8 cellular contexts compared by ENCODE assay signal in the genomic region with DNA sequence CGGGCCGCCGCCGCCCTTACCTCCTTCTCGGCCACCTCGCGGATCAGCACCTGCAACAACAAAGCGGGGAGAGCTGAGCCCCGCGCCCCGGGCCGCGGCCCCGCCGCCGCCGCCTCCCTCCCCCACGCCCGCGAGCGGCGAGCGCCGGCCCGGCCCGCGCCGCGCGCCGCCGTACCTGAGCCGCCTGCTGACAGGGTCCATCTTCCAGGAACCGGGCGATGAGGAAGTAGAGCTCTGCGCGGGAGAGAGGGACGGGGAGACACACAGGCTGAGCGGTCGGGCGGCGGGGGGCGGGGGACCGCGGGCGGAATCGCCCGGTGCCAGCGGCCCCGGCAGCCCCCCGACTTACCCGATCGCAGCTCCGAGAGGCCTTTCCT. TPM values are rescaled to one million over a fixed set of nuclear protein-coding genes. Genes with fewer than 3 reads are reported as not detected.
A peak's percentile ranks its signal among the peaks of the same experiment; 100 is the strongest.
DNase-seq lines count a peak whose midpoint lies in the region; ATAC-seq, FAIRE-seq and TF ChIP-seq lines count a peak whose summit lies in the region.

No MANE protein-coding gene starts in this region.

- H3K27me3 Mint-ChIP-seq in stimulated activated naive CD8-positive, alpha-beta T cell treated with anti-CD3 and anti-CD28 coated beads, Interleukin-15, amount 100 ng/mL, for 72 hours = peaks cover 13% of the 10 kb centered on the region

- H3K4me1 ChIP-seq in keratinocyte (ENCODE audit: control insufficient read depth, extremely low read depth, insufficient read depth, low read length) = peaks cover 22% of the 10 kb centered on the region

- no peaks in the 10 kb centered on the region for H3K27me3 ChIP-seq in keratinocyte (ENCODE audit: control insufficient read depth, extremely low read depth, insufficient read depth, low read length)

- no peaks in the 10 kb centered on the region for H3K36me3 ChIP-seq in keratinocyte (ENCODE audit: control insufficient read depth in 2 of 2, extremely low read depth in 1 of 2, insufficient read depth in 2 of 2, low read length in 2 of 2)

- H3K4me1 Mint-ChIP-seq in stimulated activated naive CD8-positive, alpha-beta T cell treated with anti-CD3 and anti-CD28 coated beads, Interleukin-15, amount 100 ng/mL, for 72 hours = peaks cover 28% of the 10 kb centered on the region

- peak overlapping the region; percentile 98 for H3K27ac ChIP-seq in angular gyrus (ENCODE audit: low read depth, low read length)
- H3K27ac ChIP-seq in keratinocyte (ENCODE audit: control insufficient read depth, insufficient read depth, low read length) = peak overlapping the region; percentile 92

- no peak for FAIRE-seq in keratinocyte (lab: Jason Lieb, UNC)

- peak overlapping the region; percentile 92 for H3K9ac ChIP-seq in keratinocyte (ENCODE audit: control insufficient read depth, extremely low read depth, insufficient read depth, low read length)

- peak overlapping the region; percentile 77 to 91 (median 87) for H3K4me3 ChIP-seq in keratinocyte (ENCODE audit: control insufficient read depth in 2 of 3, extremely low read depth in 1 of 3, insufficient read depth in 2 of 3, low read depth in 1 of 3, low read length in 3 of 3)

- no peaks in the 10 kb centered on the region for H3K9me3 ChIP-seq in keratinocyte (ENCODE audit: control insufficient read depth, low read depth, low read length)

- H3K4me2 ChIP-seq in keratinocyte (ENCODE audit: control insufficient read depth, extremely low read depth, insufficient read depth, low read depth, low read length) = peak overlapping the region; percentile 16

- peak overlapping the region; percentile 97 to 99 for H3K27ac Mint-ChIP-seq in stimulated activated naive CD8-positive, alpha-beta T cell treated with anti-CD3 and anti-CD28 coated beads, Interleukin-15, amount 100 ng/mL, for 72 hours

- H2AFZ ChIP-seq in keratinocyte (ENCODE audit: control insufficient read depth, low read length) = peak overlapping the region; percentile 86

- dilution Hi-C loops in keratinocyte (cut with MboI; ENCODE audit: extremely low pct_ligation_motif_present, low sequenced_read_pairs) = no loop called here

- peaks cover 36% of the 10 kb centered on the region for H3K79me2 ChIP-seq in keratinocyte (ENCODE audit: control insufficient read depth, insufficient read depth, low read length)

- peak overlapping the region; percentile 83 to 94 for H3K4me3 Mint-ChIP-seq in stimulated activated naive CD8-positive, alpha-beta T cell treated with anti-CD3 and anti-CD28 coated beads, Interleukin-15, amount 100 ng/mL, for 72 hours

- no peaks in the 10 kb centered on the region for H3K9me1 ChIP-seq in keratinocyte (ENCODE audit: control insufficient read depth, extremely low read depth, insufficient read depth, low read length)

- ATAC-seq in GM18511 (IDR thresholded peaks at IDR 0.05; ENCODE audit: unreplicated experiment) = peak; percentile 33
- ATAC-seq in HG02938 (IDR thresholded peaks at IDR 0.05; ENCODE audit: unreplicated experiment) = peak; percentile 18
- ATAC-seq in stimulated activated naive CD8-positive, alpha-beta T cell treated with anti-CD3 and anti-CD28 coated beads, Interleukin-15, amount 100 ng/mL, for 72 hours = peak; percentile 48

- no peak for TF ChIP-seq CTCF in keratinocyte (optimal IDR thresholded peaks at IDR 0.05 in 1 of 3, IDR thresholded peaks at IDR 0.05 in 1 of 3, conservative IDR thresholded peaks at IDR 0.05 in 1 of 3; ENCODE audit: extremely low read depth in 1 of 3, insufficient read depth in 2 of 3, low read length in 3 of 3)

- no peaks in the 10 kb centered on the region for H3K9me3 Mint-ChIP-seq in stimulated activated naive CD8-positive, alpha-beta T cell treated with anti-CD3 and anti-CD28 coated beads, Interleukin-15, amount 100 ng/mL, for 72 hours

- no peaks in the 10 kb centered on the region for H4K20me1 ChIP-seq in keratinocyte (ENCODE audit: control insufficient read depth, extremely low read depth, insufficient read depth, low read length)

- DNase-seq in AML-193 (lab: John Stamatoyannopoulos, UW) = peak; percentile 57 to 75
- peak; percentile 53 for DNase-seq in NCI-H510A treated with DMSO at 0.1 percent for 48 hours (lab: John Stamatoyannopoulos, UW)
- DNase-seq in keratinocyte (ENCODE audit: low read depth, low spot score) = no peak
- no peak for DNase-seq in stimulated activated naive CD8-positive, alpha-beta T cell treated with anti-CD3 and anti-CD28 coated beads, Interleukin-15, amount 100 ng/mL, for 72 hours
- DNase-seq in kidney tubule cell (ENCODE audit: low spot score) = no peak

RNA-seq across cellular contexts. Expression of gene PHIP, which starts 0.4 kb away (rescaled TPM):
- polyA plus RNA-seq in keratinocyte = 3.4 to 7.9 TPM (median 4.4 TPM) in 3 replicates
- polyA plus RNA-seq in keratinocyte (2011; ENCODE audit: low read depth) = 21.2 TPM
- 1.8 and 3.7 TPM in 2 replicates for polyA plus RNA-seq in keratinocyte (2011; cell fraction: cytosol; rRNA removed)
- polyA plus RNA-seq in keratinocyte (2011; cell fraction: nucleus; rRNA removed) = 7.3 and 11.1 TPM in 2 replicates
- 6.8 and 9.7 TPM in 2 replicates for polyA plus RNA-seq in keratinocyte (2012; ENCODE audit: low replicate concordance)
- polyA minus RNA-seq in keratinocyte = 4.5 to 26.0 TPM (median 11.9 TPM) in 3 replicates
- 7.7 TPM for polyA minus RNA-seq in keratinocyte (2011; cell fraction: cytosol; rRNA and poly(A)+ RNA removed)
- 19.7 and 38.8 TPM in 2 replicates for polyA minus RNA-seq in keratinocyte (2011; cell fraction: nucleus; rRNA and poly(A)+ RNA removed)

Comparison
In these comparisons a context has a peak if more than half of its experiments do, and no peak if none do; other contexts are left out.
1. DNase-seq: peak in AML-193 (2 of 2) and NCI-H510A treated with DMSO at 0.1 percent for 48 hours (single experiment); none in keratinocyte (single experiment), stimulated activated naive CD8-positive, alpha-beta T cell treated with anti-CD3 and anti-CD28 coated beads, Interleukin-15, amount 100 ng/mL, for 72 hours (0 of 2) and kidney tubule cell (single experiment).
2. Peak in every context shown above with its lines, with median percentiles within 50 percentile points of each other: ATAC-seq.